ENCODE assay signal across 8 cellular contexts in the genomic region with DNA sequence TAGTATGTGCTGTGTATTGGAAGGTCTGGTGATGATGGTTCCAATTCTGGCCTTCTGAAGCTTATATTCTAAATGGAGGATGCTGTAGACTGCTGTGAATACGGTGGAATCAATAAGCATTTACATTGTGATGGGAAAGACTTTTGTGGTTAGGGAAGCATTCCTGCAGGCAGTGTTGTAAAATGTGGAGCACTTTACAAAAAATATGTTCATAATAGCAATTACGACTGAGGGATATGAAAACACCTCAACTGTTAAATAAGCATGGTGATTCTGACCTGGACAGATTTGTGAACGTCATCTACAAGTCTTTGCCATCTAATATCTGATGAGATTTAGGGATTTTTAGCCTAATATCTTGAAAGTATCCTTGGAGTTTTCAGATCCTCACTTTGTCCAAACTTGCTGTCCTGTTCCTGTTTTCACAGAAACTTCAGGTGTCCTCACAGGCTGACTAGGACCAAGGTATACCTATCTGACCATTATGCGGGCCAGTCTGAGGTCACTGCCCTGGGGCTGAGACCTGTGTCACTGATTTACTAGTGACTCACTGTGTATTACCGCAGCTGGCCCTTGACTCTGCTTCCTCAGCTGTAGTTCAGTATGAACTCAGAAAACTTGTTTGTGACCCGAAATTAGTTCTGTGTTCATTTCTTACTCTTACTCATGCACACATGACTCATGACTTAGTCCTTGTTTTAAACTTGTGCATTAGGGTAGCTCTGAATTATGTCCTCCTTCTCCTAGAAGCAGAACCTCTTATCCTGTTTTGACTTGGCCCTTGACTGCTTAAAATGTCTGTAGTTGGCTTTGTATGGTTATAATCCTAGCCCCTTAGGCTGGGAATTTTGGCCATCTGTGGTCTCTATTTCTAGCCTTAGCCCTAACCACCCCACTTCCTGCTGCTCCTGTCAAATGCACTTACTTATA.
DNase-seq lines count a peak whose midpoint lies in the region; ATAC-seq, FAIRE-seq and TF ChIP-seq lines count a peak whose summit lies in the region.

No MANE protein-coding gene starts in this region.

- H3K27me3 Mint-ChIP-seq in CD14-positive monocyte (ENCODE audit: low read depth in 3 of 3), result no peaks in the 10 kb centered on the region

- no peak overlapping the region for H3K4me3 Mint-ChIP-seq in CD14-positive monocyte

- no peak overlapping the region for H3K4me3 ChIP-seq in GM12865 (ENCODE audit: low read depth, low read length)

- H3K36me3 Mint-ChIP-seq in CD14-positive monocyte, result peaks cover 2 to 8% of the 10 kb centered on the region in 2 donors

- no peaks in the 10 kb centered on the region for H3K4me1 Mint-ChIP-seq in CD14-positive monocyte

- H3K27ac Mint-ChIP-seq in CD14-positive monocyte, result no peak overlapping the region

- peak; percentile 48 for FAIRE-seq in urothelium cell line (lab: Jason Lieb, UNC)

- peak; percentile 90 for DNase-seq in GM12865 (ENCODE audit: low read depth)
- DNase-seq in activated T-cell treated with anti-CD3 and anti-CD28 coated beads, Interleukin-2, amount 50 U/mL, for 48 hours, result peak; percentile 34 to 49
- peak; percentile 99 for DNase-seq in kidney tubule cell (ENCODE audit: low spot score)
- DNase-seq in urothelium cell line (ENCODE audit: low spot score), result peak; percentile 65
- DNase-seq in CD14-positive monocyte (ENCODE audit: low spot score), result no peak
- DNase-seq in NCI-H128 (lab: John Stamatoyannopoulos, UW; ENCODE audit: unreplicated experiment), result no peak

- peak; percentile 96 for ATAC-seq in GM21390 (IDR thresholded peaks at IDR 0.05; ENCODE audit: unreplicated experiment)
- peak; percentile 96 for ATAC-seq in HG03565 (IDR thresholded peaks at IDR 0.05; ENCODE audit: unreplicated experiment)

- TF ChIP-seq CTCF in GM12865 (IDR thresholded peaks at IDR 0.05; ENCODE audit: insufficient read depth, low read depth, low read length, missing control alignments), result no peak
- no peak for TF ChIP-seq CTCF in CD14-positive monocyte (IDR thresholded peaks at IDR 0.05)

- intact Hi-C loops in CD14-positive monocyte (cut with micrococcal nuclease), result no loop called here

- H3K9me3 Mint-ChIP-seq in CD14-positive monocyte, result peaks cover 0 to 7% (median 4%) of the 10 kb centered on the region in 7 donors

Comparison
In these comparisons a context has a peak if more than half of its experiments do, and no peak if none do; other contexts are left out.
1. DNase-seq: peak in GM12865 (single experiment), activated T-cell treated with anti-CD3 and anti-CD28 coated beads, Interleukin-2, amount 50 U/mL, for 48 hours (2 of 2), kidney tubule cell (single experiment) and urothelium cell line (single experiment); none in CD14-positive monocyte (single experiment) and NCI-H128 (single experiment).